ENCODE assay signal across 9 cellular contexts in the genomic region with DNA sequence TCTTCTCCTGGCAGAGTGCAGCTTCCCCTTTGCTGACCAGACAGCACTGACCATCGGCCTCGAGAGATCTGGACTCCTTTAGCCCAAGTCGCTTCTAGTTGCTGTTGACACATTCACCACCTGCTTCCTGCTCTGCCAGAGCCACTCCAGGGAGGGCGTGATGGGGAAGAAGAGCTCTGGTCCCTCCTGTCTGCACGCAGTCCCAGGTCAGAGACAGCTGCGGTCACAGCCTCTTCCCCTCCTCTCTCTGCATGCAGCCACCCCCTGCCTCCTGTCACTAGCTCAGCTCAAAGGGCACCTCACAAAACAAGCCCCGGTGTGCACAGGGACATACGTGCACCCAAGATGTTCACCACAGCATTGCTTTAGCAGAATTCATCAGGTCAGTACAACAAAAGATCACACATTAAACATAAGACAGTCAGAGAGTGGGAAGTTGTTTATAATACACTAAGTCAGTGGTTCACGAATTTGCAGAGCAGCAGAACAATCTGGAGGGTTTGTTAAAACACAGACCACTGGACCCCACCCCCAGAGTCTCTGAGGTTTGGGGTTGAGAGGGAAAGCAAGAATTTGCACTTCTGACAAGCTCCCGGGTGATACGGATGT.
DNase-seq lines count a peak whose midpoint lies in the region; ATAC-seq and TF ChIP-seq lines count a peak whose summit lies in the region.
"Had no signal": no experiment of that assay in that cellular context is flagged by ENCODE, and none has a peak within 500 bp of the region (broad histone marks: within the 10 kb centered on the region; RNA-seq: fewer than 3 reads in every experiment).

No MANE protein-coding gene starts in this region.

- H3K27ac ChIP-seq in spleen (peak overlapping the region in 5 of 8 donors; percentile 6 to 68 (median 54)), sigmoid colon (no peak overlapping the region), RWPE1 (no peak overlapping the region)
- H3K27ac ChIP-seq: 22Rv1 had no signal

- WGBS in spleen, 5 donors, result 5 to 13% (median 8%) methylated on average over 11 of the region's 11 CpGs
- WGBS in sigmoid colon, 2 donors, result 8 to 9% methylated on average over 11 of the region's 11 CpGs

- peak; percentile 62 for ATAC-seq in activated T-helper 17 cell treated with anti-CD3 and anti-CD28 coated beads, Interleukin-2, amount 50 U/mL, for 72 hours (replicated peaks)

- H3K4me3 ChIP-seq in spleen (no peak overlapping the region), sigmoid colon (no peak overlapping the region)

- H3K4me1 Mint-ChIP-seq in activated T-helper 17 cell treated with anti-CD3 and anti-CD28 coated beads, Interleukin-2, amount 50 U/mL, for 72 hours, result peaks cover 48% of the 10 kb centered on the region

- H3K36me3 Mint-ChIP-seq in activated T-helper 17 cell treated with anti-CD3 and anti-CD28 coated beads, Interleukin-2, amount 50 U/mL, for 72 hours (ENCODE audit: low read depth), result no peaks in the 10 kb centered on the region

- H3K4me1 ChIP-seq in spleen, result peaks cover 12 to 62% (median 35%) of the 10 kb centered on the region in 6 donors
- H3K4me1 ChIP-seq in sigmoid colon, result no peaks in the 10 kb centered on the region

- CTCF ChIA-PET in RWPE1 (lab: Yijun Ruan, JAX), result no interaction called here

- peak; percentile 32 for DNase-seq in DMS 273 (lab: John Stamatoyannopoulos, UW; ENCODE audit: unreplicated experiment)
- no peak for DNase-seq in DMS 273 treated with DMSO at 0.1 percent for 48 hours (lab: John Stamatoyannopoulos, UW)
- DNase-seq in NCI-H345 (lab: John Stamatoyannopoulos, UW), result peak; percentile 66
- DNase-seq in spleen, result peak; percentile 82
- no peak for DNase-seq in sigmoid colon
- no peak for DNase-seq in RWPE1 (ENCODE audit: low spot score)
- DNase-seq in cerebellum (ENCODE audit: low spot score), result no peak

- TF ChIP-seq POLR2A in spleen (IDR thresholded peaks at IDR 0.05) (no peak), sigmoid colon (IDR thresholded peaks at IDR 0.05) (no peak)

- H3K9me3 Mint-ChIP-seq in activated T-helper 17 cell treated with anti-CD3 and anti-CD28 coated beads, Interleukin-2, amount 50 U/mL, for 72 hours, result no peaks in the 10 kb centered on the region

- TF ChIP-seq CTCF in spleen (IDR thresholded peaks at IDR 0.05 in 8 of 11, conservative IDR thresholded peaks at IDR 0.05 in 3 of 11) (no peak), sigmoid colon (IDR thresholded peaks at IDR 0.05) (no peak), RWPE1 (conservative IDR thresholded peaks at IDR 0.05; ENCODE audit: low read depth) (no peak)

- H3K36me3 ChIP-seq in spleen (no peaks in the 10 kb centered on the region), sigmoid colon (no peaks in the 10 kb centered on the region)

- H3K4me3 Mint-ChIP-seq in activated T-helper 17 cell treated with anti-CD3 and anti-CD28 coated beads, Interleukin-2, amount 50 U/mL, for 72 hours, result peak overlapping the region; percentile 45

- H3K27me3 Mint-ChIP-seq in activated T-helper 17 cell treated with anti-CD3 and anti-CD28 coated beads, Interleukin-2, amount 50 U/mL, for 72 hours, result no peaks in the 10 kb centered on the region

- POLR2A ChIA-PET in RWPE1 (lab: Yijun Ruan, JAX; ENCODE audit: low non-redundant PET), result no interaction called here

- H3K27me3 ChIP-seq in spleen (replicated peaks in 1 of 7), result peaks cover 0 to 11% (median 0%) of the 10 kb centered on the region in 7 donors
- peaks cover 0 to 3% (median 0%) of the 10 kb centered on the region in 3 donors for H3K27me3 ChIP-seq in sigmoid colon

- intact Hi-C loops in spleen (cut with DNase I; ENCODE audit: low total_unique reads) (no loop called here), sigmoid colon (cut with DNase I) (loop anchor here (5.0 kb wide), 1 partner anchor 167 kb away; a partner anchor contains a TSS)

- H3K27ac Mint-ChIP-seq in activated T-helper 17 cell treated with anti-CD3 and anti-CD28 coated beads, Interleukin-2, amount 50 U/mL, for 72 hours, result peak overlapping the region; percentile 59

- no peaks in the 10 kb centered on the region for H3K9me3 ChIP-seq in spleen
- no peaks in the 10 kb centered on the region for H3K9me3 ChIP-seq in sigmoid colon

- no peak for TF ChIP-seq EP300 in sigmoid colon (IDR thresholded peaks at IDR 0.05)

Comparison
In these comparisons a context has a peak if more than half of its experiments do, and no peak if none do; other contexts are left out.
1. DNase-seq: peak in DMS 273 (single experiment), NCI-H345 (single experiment) and spleen (single experiment); none in DMS 273 treated with DMSO at 0.1 percent for 48 hours (single experiment), sigmoid colon (single experiment), RWPE1 (single experiment) and cerebellum (single experiment).
2. H3K27ac ChIP-seq: peak in spleen (5 of 8); none in sigmoid colon (0 of 4) and RWPE1 (single experiment).